ENCODE assay signal across 8 cellular contexts in genomic region chr11:57349491-57350274, GRCh38. TPM values are rescaled to one million over a fixed set of nuclear protein-coding genes. Genes with fewer than 3 reads are reported as not detected.
A peak's percentile ranks its signal among the peaks of the same experiment; 100 is the strongest.
DNase-seq lines count a peak whose midpoint lies in the region; ATAC-seq and TF ChIP-seq lines count a peak whose summit lies in the region.

No MANE protein-coding gene starts in this region.

- H3K27ac ChIP-seq in MM.1S (ENCODE audit: low read length): no peak overlapping the region

- H3K4me3 Mint-ChIP-seq in activated CD8-positive, alpha-beta T cell treated with anti-CD3 and anti-CD28 coated beads, Interleukin-2, amount 10 ng/mL, durations not matched to agents 7 days and 5 days: no peak overlapping the region
- H3K4me3 Mint-ChIP-seq in effector memory CD8-positive, alpha-beta T cell: no peak overlapping the region

- DNase-seq in GM03348 (ENCODE audit: low spot score) (peak; percentile 73), MM.1S (peak; percentile 39), midbrain (lab: John Stamatoyannopoulos, UW) (peak; percentile 52), GOT3 (lab: John Stamatoyannopoulos, UW) (no peak)
- DNase-seq in activated CD8-positive, alpha-beta T cell treated with anti-CD3 and anti-CD28 coated beads, Interleukin-2, amount 10 ng/mL, durations not matched to agents 7 days and 5 days: peak; percentile 73
- DNase-seq in effector memory CD8-positive, alpha-beta T cell: peak; percentile 55 to 60 (median 58)
- peak; percentile 17 to 49 for DNase-seq in stimulated activated CD8-positive, alpha-beta memory T cell treated with anti-CD3 and anti-CD28 coated beads, Interleukin-4, amount 100 ng/mL, for 4 hours (ENCODE audit: low read depth in 2 of 2, low spot score in 1 of 2)

- H3K9me3 Mint-ChIP-seq in activated CD8-positive, alpha-beta T cell treated with anti-CD3 and anti-CD28 coated beads, Interleukin-2, amount 10 ng/mL, durations not matched to agents 7 days and 5 days (ENCODE audit: insufficient read depth): no peaks in the 10 kb centered on the region
- no peaks in the 10 kb centered on the region for H3K9me3 Mint-ChIP-seq in effector memory CD8-positive, alpha-beta T cell

- no peaks in the 10 kb centered on the region for H4K20me1 ChIP-seq in MM.1S (ENCODE audit: insufficient read depth, low read length)

- no peaks in the 10 kb centered on the region for H3F3A ChIP-seq in MM.1S (ENCODE audit: insufficient read depth, low read length)

- H2AFZ ChIP-seq in MM.1S (ENCODE audit: low read length): peak overlapping the region; percentile 80

- peak overlapping the region; percentile 40; the same call in 1 of the 2 replicates for H3K4me2 ChIP-seq in MM.1S (ENCODE audit: low read depth, low read length)

- peak; percentile 79 for ATAC-seq in activated CD8-positive, alpha-beta T cell treated with anti-CD3 and anti-CD28 coated beads, Interleukin-2, amount 10 ng/mL, durations not matched to agents 7 days and 5 days
- peak; percentile 54 for ATAC-seq in effector memory CD8-positive, alpha-beta T cell (replicated peaks)
- no peak for ATAC-seq in HG03108 (IDR thresholded peaks at IDR 0.05; ENCODE audit: unreplicated experiment)

- H3K9me3 ChIP-seq in MM.1S (replicated peaks; ENCODE audit: insufficient read depth, low read length): no peaks in the 10 kb centered on the region

- H3K27ac Mint-ChIP-seq in activated CD8-positive, alpha-beta T cell treated with anti-CD3 and anti-CD28 coated beads, Interleukin-2, amount 10 ng/mL, durations not matched to agents 7 days and 5 days: no peak overlapping the region
- no peak overlapping the region for H3K27ac Mint-ChIP-seq in effector memory CD8-positive, alpha-beta T cell

- peaks cover 19% of the 10 kb centered on the region for H3K27me3 Mint-ChIP-seq in activated CD8-positive, alpha-beta T cell treated with anti-CD3 and anti-CD28 coated beads, Interleukin-2, amount 10 ng/mL, durations not matched to agents 7 days and 5 days (ENCODE audit: low read depth)
- peaks cover 5 to 8% of the 10 kb centered on the region in 2 donors for H3K27me3 Mint-ChIP-seq in effector memory CD8-positive, alpha-beta T cell

- POLR2A ChIA-PET in activated CD8-positive, alpha-beta T cell treated with anti-CD3 and anti-CD28 coated beads, Interleukin-2, amount 10 ng/mL, durations not matched to agents 7 days and 5 days (lab: Charles Lee): no interaction called here

- no peak overlapping the region for H3K9ac ChIP-seq in MM.1S (ENCODE audit: low read length)

- no peaks in the 10 kb centered on the region for H3K4me1 ChIP-seq in MM.1S (ENCODE audit: low read length)

- peaks cover 3% of the 10 kb centered on the region for H3K4me1 Mint-ChIP-seq in activated CD8-positive, alpha-beta T cell treated with anti-CD3 and anti-CD28 coated beads, Interleukin-2, amount 10 ng/mL, durations not matched to agents 7 days and 5 days (ENCODE audit: low read depth)
- H3K4me1 Mint-ChIP-seq in effector memory CD8-positive, alpha-beta T cell (ENCODE audit: low read depth in 2 of 2): peaks cover 9 to 13% of the 10 kb centered on the region in 2 donors

- no peaks in the 10 kb centered on the region for H3K79me2 ChIP-seq in MM.1S (ENCODE audit: low read length)

- H3K9me2 ChIP-seq in MM.1S (replicated peaks; ENCODE audit: insufficient read depth, low read length): no peaks in the 10 kb centered on the region

- no peaks in the 10 kb centered on the region for H3K36me3 ChIP-seq in MM.1S (replicated peaks; ENCODE audit: insufficient read depth, low read length)

- CTCF ChIA-PET in activated CD8-positive, alpha-beta T cell treated with anti-CD3 and anti-CD28 coated beads, Interleukin-2, amount 10 ng/mL, durations not matched to agents 7 days and 5 days (lab: Charles Lee): interaction anchor here (0.8 to 2.0 kb wide), 5 partner anchors 13 to 177 kb away, joined by 3 to 7 read pairs (median 3); no protein-coding TSS in a partner anchor

- H3K4me3 ChIP-seq in MM.1S (ENCODE audit: low read length): no peak overlapping the region

- H3K36me3 Mint-ChIP-seq in activated CD8-positive, alpha-beta T cell treated with anti-CD3 and anti-CD28 coated beads, Interleukin-2, amount 10 ng/mL, durations not matched to agents 7 days and 5 days (ENCODE audit: low read depth): no peaks in the 10 kb centered on the region
- peaks cover 2% of the 10 kb centered on the region for H3K36me3 Mint-ChIP-seq in effector memory CD8-positive, alpha-beta T cell (ENCODE audit: insufficient read depth)

- H3K27me3 ChIP-seq in MM.1S (replicated peaks; ENCODE audit: insufficient read depth, low read length): 0 out of 2 replicates have a peak, but pooled peaks cover 5% of the 10 kb centered on the region

- peak; percentile 88 for TF ChIP-seq CTCF in MM.1S (IDR thresholded peaks at IDR 0.05; ENCODE audit: low read length)

RNA-seq across cellular contexts. Expression of gene P2RX3, which starts 11.5 kb away (rescaled TPM):
- not detected for total RNA-seq in activated CD8-positive, alpha-beta T cell treated with anti-CD3 and anti-CD28 coated beads, Interleukin-2, amount 10 ng/mL, durations not matched to agents 7 days and 5 days

RNA-seq across cellular contexts. Expression of gene SSRP1, which starts 14.0 kb away (rescaled TPM):
- 100 to 1,000 TPM; 185 to 191 TPM for total RNA-seq in activated CD8-positive, alpha-beta T cell treated with anti-CD3 and anti-CD28 coated beads, Interleukin-2, amount 10 ng/mL, durations not matched to agents 7 days and 5 days

RNA-seq across cellular contexts. Expression of gene TNKS1BP1, which starts 24.9 kb away (rescaled TPM):
- total RNA-seq in activated CD8-positive, alpha-beta T cell treated with anti-CD3 and anti-CD28 coated beads, Interleukin-2, amount 10 ng/mL, durations not matched to agents 7 days and 5 days: 10 to 100 TPM; 10.5 to 10.9 TPM

RNA-seq across cellular contexts. Expression of gene PRG3, which starts 31.3 kb away (rescaled TPM):
- not detected for total RNA-seq in activated CD8-positive, alpha-beta T cell treated with anti-CD3 and anti-CD28 coated beads, Interleukin-2, amount 10 ng/mL, durations not matched to agents 7 days and 5 days

RNA-seq across cellular contexts. Expression of gene PRG2, which starts 40.8 kb away (rescaled TPM):
- under 1 TPM in 1 of 2 experiments, not detected in 1; 0.26 TPM for total RNA-seq in activated CD8-positive, alpha-beta T cell treated with anti-CD3 and anti-CD28 coated beads, Interleukin-2, amount 10 ng/mL, durations not matched to agents 7 days and 5 days
